In genomic region chr1:37793773-37794371, GRCh38 we compare ENCODE assay signal across 8 cellular contexts. TPM values are rescaled to one million over a fixed set of nuclear protein-coding genes. Genes with fewer than 3 reads are reported as not detected.
DNase-seq lines count a peak whose midpoint lies in the region; ATAC-seq and TF ChIP-seq lines count a peak whose summit lies in the region.

MANEAL (plus strand) TSS chr1:37793847; CDS start chr1:37794183, 336 bp downstream.

- ATAC-seq in HG02759 (IDR thresholded peaks at IDR 0.05; ENCODE audit: unreplicated experiment) (peak; percentile 73), esophagus mucosa (peak; percentile 72), mucosa of descending colon (peak; percentile 92)

- H3K4me1 ChIP-seq in mucosa of descending colon (ENCODE audit: low read depth): peaks cover 6% of the 10 kb centered on the region
- H3K4me1 ChIP-seq in tibial nerve: peaks cover 0 to 27% (median 15%) of the 10 kb centered on the region in 4 donors

- TF ChIP-seq EP300 in tibial nerve (IDR thresholded peaks at IDR 0.05): no peak

- no peak within 1 kb of the TSS for H3K27ac ChIP-seq in tibial nerve

- intact Hi-C loops in mucosa of descending colon (cut with DNase I, micrococcal nuclease): no loop called here

- no peak for TF ChIP-seq POLR2A in tibial nerve (IDR thresholded peaks at IDR 0.05)

- H3K27me3 ChIP-seq in tibial nerve: peaks cover 0 to 15% of the 10 kb centered on the region in 2 donors

- DNase-seq in NCI-H82 (lab: John Stamatoyannopoulos, UW) (peak; percentile 75), NCI-H82 treated with DMSO at 0.1 percent for 48 hours (lab: John Stamatoyannopoulos, UW; ENCODE audit: unreplicated experiment) (no peak), NCI-H2196 treated with DMSO at 0.1 percent for 48 hours (lab: John Stamatoyannopoulos, UW; ENCODE audit: unreplicated experiment) (peak; percentile 32), mucosa of descending colon (peak; percentile 57 to 72 (median 62)), tibial nerve (ENCODE audit: low spot score in 2 of 2) (no peak)
- DNase-seq in activated CD8-positive, alpha-beta memory T cell treated with anti-CD3 and anti-CD28 coated beads for 24 hours: peak; percentile 71

- H3K4me3 ChIP-seq in mucosa of descending colon: peak within 1 kb of the TSS; percentile 22
- H3K4me3 ChIP-seq in tibial nerve: peak within 1 kb of the TSS; percentile 29 to 65 (median 52)

- 0% methylated on average over 46 of the region's 82 CpGs; no CpG with 5 or more reads in 1 of the 2 donors for WGBS in tibial nerve, 2 donors

- TF ChIP-seq CTCF in mucosa of descending colon (IDR thresholded peaks at IDR 0.05): no peak
- TF ChIP-seq CTCF in tibial nerve (IDR thresholded peaks at IDR 0.05): no peak

- H3K9me3 ChIP-seq in mucosa of descending colon: no peaks in the 10 kb centered on the region
- no peaks in the 10 kb centered on the region for H3K9me3 ChIP-seq in tibial nerve

- H3K36me3 ChIP-seq in mucosa of descending colon (ENCODE audit: low read depth) (no peaks in the 10 kb centered on the region), tibial nerve (peaks cover 0 to 20% (median 0%) of the 10 kb centered on the region in 3 donors)

RNA-seq across cellular contexts. Expression of gene MANEAL, which starts in this region (rescaled TPM):
- total RNA-seq in esophagus mucosa (3.1 TPM), mucosa of descending colon (1 to 10 TPM; 5.4 to 7.6 (median 6.5) TPM), tibial nerve (1 to 10 TPM in 3 of 4 donors, under 1 TPM in 1; 0.44 to 1.8 (median 1.7) TPM)

Comparison
In these comparisons a context has a peak if more than half of its experiments do, and no peak if none do; other contexts are left out.
1. DNase-seq: peak in NCI-H82 (single experiment), NCI-H2196 treated with DMSO at 0.1 percent for 48 hours (single experiment), activated CD8-positive, alpha-beta memory T cell treated with anti-CD3 and anti-CD28 coated beads for 24 hours (single experiment) and mucosa of descending colon (3 of 3); none in NCI-H82 treated with DMSO at 0.1 percent for 48 hours (single experiment) and tibial nerve (0 of 2).
2. Peak in every context shown above with its lines, with median percentiles within 50 percentile points of each other: ATAC-seq.